Comparison of ENCODE assay signal across 8 cellular contexts in the genomic region with DNA sequence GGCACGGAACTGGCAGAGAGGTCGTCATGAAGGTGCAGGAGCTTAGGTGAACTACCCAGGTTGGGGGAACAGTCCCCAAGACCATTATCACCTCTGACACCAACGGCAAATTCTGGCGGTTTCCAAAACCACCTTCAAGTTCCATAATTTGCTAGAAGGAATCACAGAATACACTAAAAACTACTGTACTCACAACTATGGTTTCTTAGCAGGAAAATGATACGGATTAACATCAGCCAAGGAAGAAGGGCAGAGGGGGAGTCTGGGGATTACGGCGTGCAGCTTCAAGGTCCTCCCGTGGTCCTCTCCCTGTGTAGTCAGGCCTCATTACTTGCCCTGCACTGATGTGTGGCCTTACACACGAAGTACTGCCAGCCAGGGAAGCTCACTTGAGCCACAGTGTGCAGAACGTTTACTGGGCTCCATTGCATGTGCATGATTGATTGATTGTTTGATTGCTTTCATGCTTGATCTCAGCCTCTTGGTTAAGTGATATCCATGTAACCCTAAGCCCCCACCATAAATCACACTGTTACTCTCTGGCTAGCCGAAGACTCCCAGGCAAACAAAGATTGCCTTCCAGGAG. TPM values are rescaled to one million over a fixed set of nuclear protein-coding genes. Genes with fewer than 3 reads are reported as not detected.
DNase-seq lines count a peak whose midpoint lies in the region; ATAC-seq and TF ChIP-seq lines count a peak whose summit lies in the region.

No MANE protein-coding gene starts in this region.

- DNase-seq in AG10803 (ENCODE audit: low read depth) (no peak), MCF 10A (ENCODE audit: unreplicated experiment) (no peak), NCI-H2171 treated with DMSO at 0.1 percent for 48 hours (lab: John Stamatoyannopoulos, UW) (no peak), KG1 (lab: John Stamatoyannopoulos, UW) (no peak)
- DNase-seq in naive thymus-derived CD8-positive, alpha-beta T cell: no peak

- BruUV-seq in MCF 10A (replicated peaks; lab: Mats Ljungman, UMichigan): no TSS peak

- POLR2A ChIA-PET in MCF 10A (lab: Yijun Ruan, JAX): interaction anchor here (1.0 kb wide), 1 partner anchor 31 kb away, joined by 3 read pairs; no protein-coding TSS in a partner anchor
- POLR2A ChIA-PET in naive thymus-derived CD8-positive, alpha-beta T cell (lab: Charles Lee): interaction anchor here (1.1 to 2.4 kb wide), 4 partner anchors 12 to 31 kb away, joined by 3 to 16 read pairs (median 8); partner anchors contain the start of gene RAN

- CTCF ChIA-PET in MCF 10A (lab: Yijun Ruan, JAX): interaction anchor here (0.6 to 1.6 kb wide), 6 partner anchors 9 to 604 kb away, joined by 3 to 5 read pairs (median 3); no protein-coding TSS in a partner anchor

- H3K4me1 Mint-ChIP-seq in IgD-negative memory B cell (peaks cover 11 to 15% (median 14%) of the 10 kb centered on the region in 3 donors), MCF 10A (ENCODE audit: insufficient read depth, unreplicated experiment) (peaks cover 16% of the 10 kb centered on the region)
- peaks cover 9 to 39% (median 25%) of the 10 kb centered on the region in 4 donors for H3K4me1 Mint-ChIP-seq in naive thymus-derived CD8-positive, alpha-beta T cell

- no peaks in the 10 kb centered on the region for H3K27me3 Mint-ChIP-seq in IgD-negative memory B cell
- no peaks in the 10 kb centered on the region for H3K27me3 Mint-ChIP-seq in MCF 10A (ENCODE audit: insufficient read depth, unreplicated experiment)
- no peaks in the 10 kb centered on the region for H3K27me3 Mint-ChIP-seq in naive thymus-derived CD8-positive, alpha-beta T cell

- peaks cover 2% of the 10 kb centered on the region for H3K36me3 Mint-ChIP-seq in IgD-negative memory B cell
- peaks cover 7% of the 10 kb centered on the region for H3K36me3 Mint-ChIP-seq in MCF 10A (ENCODE audit: insufficient read depth, unreplicated experiment)
- no peaks in the 10 kb centered on the region for H3K36me3 Mint-ChIP-seq in naive thymus-derived CD8-positive, alpha-beta T cell

- H3K27ac Mint-ChIP-seq in IgD-negative memory B cell (peak overlapping the region in 1 of 3 donors; percentile 77), MCF 10A (ENCODE audit: low read depth, unreplicated experiment) (no peak overlapping the region)
- H3K27ac Mint-ChIP-seq in naive thymus-derived CD8-positive, alpha-beta T cell: peak overlapping the region; percentile 17 to 97 (median 94)

- H3K4me3 ChIP-seq in AG10803 (ENCODE audit: low read length): peak overlapping the region; percentile 58

- H3K9me3 Mint-ChIP-seq in IgD-negative memory B cell (no peaks in the 10 kb centered on the region), MCF 10A (ENCODE audit: unreplicated experiment) (no peaks in the 10 kb centered on the region)
- no peaks in the 10 kb centered on the region for H3K9me3 Mint-ChIP-seq in naive thymus-derived CD8-positive, alpha-beta T cell

- intact Hi-C loops in MCF 10A (cut with micrococcal nuclease): loop anchor here (1.0 kb wide), 1 partner anchor 31 kb away; no protein-coding TSS in a partner anchor

- H3K4me3 Mint-ChIP-seq in IgD-negative memory B cell (peak overlapping the region; percentile 78 to 94 (median 88)), MCF 10A (ENCODE audit: unreplicated experiment) (peak overlapping the region; percentile 68)
- H3K4me3 Mint-ChIP-seq in naive thymus-derived CD8-positive, alpha-beta T cell: peak overlapping the region; percentile 76 to 93 (median 86)

- TF ChIP-seq CTCF in AG10803 (conservative IDR thresholded peaks at IDR 0.05; ENCODE audit: low read length) (no peak), MCF 10A (IDR thresholded peaks at IDR 0.05; ENCODE audit: unreplicated experiment) (no peak)

- no peak for ATAC-seq in naive thymus-derived CD8-positive, alpha-beta T cell
- ATAC-seq in HG02870 (IDR thresholded peaks at IDR 0.05; ENCODE audit: unreplicated experiment) (no peak), HG03175 (IDR thresholded peaks at IDR 0.05; ENCODE audit: unreplicated experiment) (no peak)

RNA-seq across cellular contexts. Expression of gene STX2, which starts 0.8 kb away (rescaled TPM):
- 6.2 TPM for polyA plus RNA-seq in IgD-negative memory B cell
- 19.0 and 21.6 TPM in 2 replicates for total RNA-seq in MCF 10A (2022)
- total RNA-seq in naive thymus-derived CD8-positive, alpha-beta T cell: 10 to 100 TPM; 29.4 to 29.9 TPM
- polyA plus RNA-seq in naive thymus-derived CD8-positive, alpha-beta T cell: 1 to 10 TPM; 6.7 to 9.3 (median 9.2) TPM

RNA-seq across cellular contexts. Expression of gene RAN, which starts 32.0 kb away (rescaled TPM):
- 559 TPM for polyA plus RNA-seq in IgD-negative memory B cell
- total RNA-seq in MCF 10A (2022): 1,362 and 1,467 TPM in 2 replicates
- 100 to 1,000 TPM; 325 to 331 TPM for total RNA-seq in naive thymus-derived CD8-positive, alpha-beta T cell
- polyA plus RNA-seq in naive thymus-derived CD8-positive, alpha-beta T cell: 100 to 1,000 TPM; 522 to 578 (median 572) TPM
